Comparison of ENCODE assay signal across 23 cellular contexts in the genomic region with DNA sequence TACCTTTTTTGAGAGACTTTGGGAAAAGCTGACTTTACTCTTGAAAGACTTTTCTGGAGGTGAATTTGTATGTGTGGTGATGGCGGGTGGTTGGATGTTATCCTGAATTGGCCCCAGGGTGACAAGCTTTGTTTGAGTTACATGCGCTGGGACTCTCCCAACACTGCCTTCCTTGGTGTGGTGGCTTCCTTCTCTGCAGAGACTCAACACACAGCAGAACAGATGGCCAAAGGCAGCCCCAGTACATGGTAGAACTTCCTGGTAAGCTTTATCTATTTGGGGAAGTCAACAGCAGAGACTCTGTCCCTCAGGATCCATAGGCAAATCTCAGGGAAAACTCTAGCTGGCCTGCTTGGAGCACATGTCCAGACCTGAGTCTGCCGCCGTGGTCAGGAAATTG. TPM values are rescaled to one million over a fixed set of nuclear protein-coding genes. Genes with fewer than 3 reads are reported as not detected.
"Had no signal": no experiment of that assay in that cellular context is flagged by ENCODE, and none has a peak within 500 bp of the region (broad histone marks: within the 10 kb centered on the region; RNA-seq: fewer than 3 reads in every experiment).

No MANE protein-coding gene starts in this region.

- H3K9me3 ChIP-seq: gastrocnemius medialis, heart left ventricle, left lung, ovary, right lobe of liver, testis, tibial artery had no signal

- DNase-seq: dorsolateral prefrontal cortex; effector CD4-positive, alpha-beta T cell; foreskin fibroblast; gastrocnemius medialis; heart left ventricle; kidney; left lung; natural killer cell; occipital lobe; ovary; posterior cingulate gyrus; right lobe of liver; stimulated activated CD4-positive, alpha-beta T cell treated with anti-CD3 and anti-CD28 coated beads, Interleukin-4, amount 100 ng/mL, for 4 hours; stimulated activated naive CD8-positive, alpha-beta T cell treated with anti-CD3 and anti-CD28 coated beads, Interleukin-15, Interleukin-2, amounts not matched to agents 100 U/mL and 50 U/mL, for 24 hours; substantia nigra; testis had no signal

- FAIRE-seq: colon, kidney, urothelium cell line had no signal

- H3K27ac ChIP-seq: dorsolateral prefrontal cortex, epithelial cell of prostate, heart left ventricle, hepatocyte, left lung, ovary, right lobe of liver, testis had no signal

- H3K4me2 ChIP-seq: hepatocyte had no signal

- H2AFZ ChIP-seq: hepatocyte had no signal

- H3K4me3 ChIP-seq: dorsolateral prefrontal cortex, gastrocnemius medialis, heart left ventricle, hepatocyte, left lung, ovary, right lobe of liver, testis, tibial artery had no signal

- H3K36me3 ChIP-seq: gastrocnemius medialis, left lung, ovary, right lobe of liver had no signal

- H3K79me2 ChIP-seq: hepatocyte had no signal

- H3K4me1 ChIP-seq: right lobe of liver had no signal

- ATAC-seq: esophagus mucosa; gastrocnemius medialis; heart left ventricle; left lung; natural killer cell; right lobe of liver; stimulated activated memory B cell treated with anti-CD40 and anti-IgM and Interleukin-4, amounts not matched to agents 10 μg/mL and 1 μg/mL and 100 μg/mL, for 72 hours; stimulated activated naive CD8-positive, alpha-beta T cell treated with anti-CD3 and anti-CD28 coated beads, Interleukin-15, Interleukin-2, amounts not matched to agents 100 U/mL and 50 U/mL, for 24 hours had no signal

- H3K27me3 ChIP-seq: dorsolateral prefrontal cortex, gastrocnemius medialis, heart left ventricle, hepatocyte, left lung, ovary, right lobe of liver, testis, tibial artery had no signal

RNA-seq across cellular contexts. Expression of gene C1QTNF2, which starts 18.1 kb away (rescaled TPM):
- total RNA-seq: natural killer cell had no signal
